In the genomic region with DNA sequence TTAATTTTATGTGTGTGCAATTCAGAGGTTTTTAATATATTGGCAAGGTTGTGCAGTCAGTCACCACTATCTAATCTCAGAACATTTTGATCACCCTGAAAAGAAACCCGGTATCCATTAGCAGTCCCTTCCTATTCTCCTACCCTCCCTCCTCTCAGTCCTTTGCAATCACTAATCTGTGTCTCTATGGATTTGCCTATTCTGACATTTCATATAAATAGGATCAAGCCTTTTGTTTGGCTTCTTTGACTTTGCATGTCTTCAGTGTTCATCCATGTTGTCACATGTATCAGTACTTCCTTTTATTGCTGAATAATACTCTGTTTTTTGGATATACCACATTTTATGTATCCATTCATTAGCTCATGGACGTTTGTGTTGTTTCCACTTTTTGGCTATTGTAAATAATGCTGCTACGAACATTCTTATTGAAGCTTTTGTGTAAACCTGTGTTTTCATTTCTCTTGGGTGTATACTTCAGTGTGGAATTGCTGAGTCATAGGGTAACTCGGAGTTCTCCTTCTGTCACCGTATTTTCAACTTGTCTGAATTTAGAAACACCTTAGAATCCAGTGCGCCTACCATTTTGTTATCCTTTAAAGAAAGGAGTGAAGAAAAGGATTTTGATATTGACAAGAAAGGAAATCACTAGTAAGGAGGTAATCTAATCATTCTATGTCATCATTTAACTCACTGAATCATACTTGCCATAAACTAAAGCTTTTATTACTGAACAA, we compare ENCODE assay signal across 1 cellular context.
TF ChIP-seq lines count a peak whose summit lies in the region.

No MANE protein-coding gene starts in this region.

TF ChIP-seq in GM12878, 131 proteins besides CTCF, POLR2A, EP300 and RAD21 (continues in another document):
- TF ChIP-seq EGR1 (IDR thresholded peaks at IDR 0.05; ENCODE audit: borderline replicate concordance in 1 of 2, low read depth in 2 of 2, low read length in 2 of 2) (no peak), YY1 (IDR thresholded peaks at IDR 0.05; ENCODE audit: low read depth, low read length) (no peak), NKRF (conservative IDR thresholded peaks at IDR 0.05) (no peak), POLR2AphosphoS5 (IDR thresholded peaks at IDR 0.05; ENCODE audit: low read length) (no peak), ZNF592 (IDR thresholded peaks at IDR 0.05) (no peak), IKZF1 (conservative IDR thresholded peaks at IDR 0.05) (no peak), BCL11A (IDR thresholded peaks at IDR 0.05; ENCODE audit: low read depth, low read length) (no peak), SREBF2 (IDR thresholded peaks at IDR 0.05; ENCODE audit: low read length) (no peak), SUZ12 (IDR thresholded peaks at IDR 0.05; ENCODE audit: unreplicated experiment) (no peak), CBX3 (IDR thresholded peaks at IDR 0.05; ENCODE audit: borderline replicate concordance, low read depth) (no peak), NBN (IDR thresholded peaks at IDR 0.05) (no peak), BACH1 (IDR thresholded peaks at IDR 0.05; ENCODE audit: borderline replicate concordance) (peak; percentile 98), NR2F1 (conservative IDR thresholded peaks at IDR 0.05) (no peak), RBBP5 (conservative IDR thresholded peaks at IDR 0.05) (no peak), ESRRA (IDR thresholded peaks at IDR 0.05; ENCODE audit: low read length) (no peak), SIN3A (IDR thresholded peaks at IDR 0.05; ENCODE audit: low read depth, low read length) (0 out of 2 replicates have a peak, but pooled peaks have one; percentile 35), TAF1 (IDR thresholded peaks at IDR 0.05; ENCODE audit: borderline replicate concordance, low read depth, low read length) (no peak), SREBF1 (IDR thresholded peaks at IDR 0.05; ENCODE audit: low read length) (no peak), ZNF384 (IDR thresholded peaks at IDR 0.05; ENCODE audit: borderline replicate concordance, low read depth, low read length) (no peak), CBFB (IDR thresholded peaks at IDR 0.05; ENCODE audit: low read depth) (no peak), SUPT20H (IDR thresholded peaks at IDR 0.05; ENCODE audit: borderline replicate concordance, control insufficient read depth, low read depth, low read length) (no peak), ETV6 (conservative IDR thresholded peaks at IDR 0.05 in 1 of 2, IDR thresholded peaks at IDR 0.05 in 1 of 2; ENCODE audit: borderline replicate concordance in 1 of 2, low read depth in 1 of 2) (no peak), E2F8 (IDR thresholded peaks at IDR 0.05; ENCODE audit: low read depth, partially characterized antibody) (no peak), SMAD1 (IDR thresholded peaks at IDR 0.05; ENCODE audit: low read depth, partially characterized antibody) (no peak), ATF7 (IDR thresholded peaks at IDR 0.05; ENCODE audit: low read depth) (peak; percentile 27; the same call in 1 of the 2 replicates), MTA3 (IDR thresholded peaks at IDR 0.05; ENCODE audit: borderline replicate concordance, low read length) (no peak), MYB (IDR thresholded peaks at IDR 0.05; ENCODE audit: borderline replicate concordance, low read depth, low read length) (no peak), TCF7 (IDR thresholded peaks at IDR 0.05; ENCODE audit: borderline replicate concordance) (no peak), CHD1 (IDR thresholded peaks at IDR 0.05; ENCODE audit: low read depth, low read length) (no peak), SMARCA5 (IDR thresholded peaks at IDR 0.05) (no peak), ZNF24 (IDR thresholded peaks at IDR 0.05) (peak; percentile 56; the same call in 1 of the 2 replicates), NR2C1 (IDR thresholded peaks at IDR 0.05) (no peak), HDAC2 (IDR thresholded peaks at IDR 0.05) (no peak), CHD2 (IDR thresholded peaks at IDR 0.05; ENCODE audit: borderline replicate concordance, low read depth, low read length) (no peak), FOXM1 (IDR thresholded peaks at IDR 0.05; ENCODE audit: low read depth, low read length) (no peak), SKIL (IDR thresholded peaks at IDR 0.05; ENCODE audit: low read depth, poor library complexity, severe bottlenecking) (peak; percentile 12), FOXK2 (IDR thresholded peaks at IDR 0.05) (no peak)
- TF ChIP-seq, protein P1, sequence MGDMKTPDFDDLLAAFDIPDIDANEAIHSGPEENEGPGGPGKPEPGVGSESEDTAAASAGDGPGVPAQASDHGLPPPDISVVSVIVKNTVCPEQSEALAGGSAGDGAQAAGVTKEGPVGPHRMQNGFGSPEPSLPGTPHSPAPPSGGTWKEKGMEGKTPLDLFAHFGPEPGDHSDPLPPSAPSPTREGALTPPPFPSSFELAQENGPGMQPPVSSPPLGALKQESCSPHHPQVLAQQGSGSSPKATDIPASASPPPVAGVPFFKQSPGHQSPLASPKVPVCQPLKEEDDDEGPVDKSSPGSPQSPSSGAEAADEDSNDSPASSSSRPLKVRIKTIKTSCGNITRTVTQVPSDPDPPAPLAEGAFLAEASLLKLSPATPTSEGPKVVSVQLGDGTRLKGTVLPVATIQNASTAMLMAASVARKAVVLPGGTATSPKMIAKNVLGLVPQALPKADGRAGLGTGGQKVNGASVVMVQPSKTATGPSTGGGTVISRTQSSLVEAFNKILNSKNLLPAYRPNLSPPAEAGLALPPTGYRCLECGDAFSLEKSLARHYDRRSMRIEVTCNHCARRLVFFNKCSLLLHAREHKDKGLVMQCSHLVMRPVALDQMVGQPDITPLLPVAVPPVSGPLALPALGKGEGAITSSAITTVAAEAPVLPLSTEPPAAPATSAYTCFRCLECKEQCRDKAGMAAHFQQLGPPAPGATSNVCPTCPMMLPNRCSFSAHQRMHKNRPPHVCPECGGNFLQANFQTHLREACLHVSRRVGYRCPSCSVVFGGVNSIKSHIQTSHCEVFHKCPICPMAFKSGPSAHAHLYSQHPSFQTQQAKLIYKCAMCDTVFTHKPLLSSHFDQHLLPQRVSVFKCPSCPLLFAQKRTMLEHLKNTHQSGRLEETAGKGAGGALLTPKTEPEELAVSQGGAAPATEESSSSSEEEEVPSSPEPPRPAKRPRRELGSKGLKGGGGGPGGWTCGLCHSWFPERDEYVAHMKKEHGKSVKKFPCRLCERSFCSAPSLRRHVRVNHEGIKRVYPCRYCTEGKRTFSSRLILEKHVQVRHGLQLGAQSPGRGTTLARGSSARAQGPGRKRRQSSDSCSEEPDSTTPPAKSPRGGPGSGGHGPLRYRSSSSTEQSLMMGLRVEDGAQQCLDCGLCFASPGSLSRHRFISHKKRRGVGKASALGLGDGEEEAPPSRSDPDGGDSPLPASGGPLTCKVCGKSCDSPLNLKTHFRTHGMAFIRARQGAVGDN (IDR thresholded peaks at IDR 0.05), result no peak
- TF ChIP-seq, protein P2, sequence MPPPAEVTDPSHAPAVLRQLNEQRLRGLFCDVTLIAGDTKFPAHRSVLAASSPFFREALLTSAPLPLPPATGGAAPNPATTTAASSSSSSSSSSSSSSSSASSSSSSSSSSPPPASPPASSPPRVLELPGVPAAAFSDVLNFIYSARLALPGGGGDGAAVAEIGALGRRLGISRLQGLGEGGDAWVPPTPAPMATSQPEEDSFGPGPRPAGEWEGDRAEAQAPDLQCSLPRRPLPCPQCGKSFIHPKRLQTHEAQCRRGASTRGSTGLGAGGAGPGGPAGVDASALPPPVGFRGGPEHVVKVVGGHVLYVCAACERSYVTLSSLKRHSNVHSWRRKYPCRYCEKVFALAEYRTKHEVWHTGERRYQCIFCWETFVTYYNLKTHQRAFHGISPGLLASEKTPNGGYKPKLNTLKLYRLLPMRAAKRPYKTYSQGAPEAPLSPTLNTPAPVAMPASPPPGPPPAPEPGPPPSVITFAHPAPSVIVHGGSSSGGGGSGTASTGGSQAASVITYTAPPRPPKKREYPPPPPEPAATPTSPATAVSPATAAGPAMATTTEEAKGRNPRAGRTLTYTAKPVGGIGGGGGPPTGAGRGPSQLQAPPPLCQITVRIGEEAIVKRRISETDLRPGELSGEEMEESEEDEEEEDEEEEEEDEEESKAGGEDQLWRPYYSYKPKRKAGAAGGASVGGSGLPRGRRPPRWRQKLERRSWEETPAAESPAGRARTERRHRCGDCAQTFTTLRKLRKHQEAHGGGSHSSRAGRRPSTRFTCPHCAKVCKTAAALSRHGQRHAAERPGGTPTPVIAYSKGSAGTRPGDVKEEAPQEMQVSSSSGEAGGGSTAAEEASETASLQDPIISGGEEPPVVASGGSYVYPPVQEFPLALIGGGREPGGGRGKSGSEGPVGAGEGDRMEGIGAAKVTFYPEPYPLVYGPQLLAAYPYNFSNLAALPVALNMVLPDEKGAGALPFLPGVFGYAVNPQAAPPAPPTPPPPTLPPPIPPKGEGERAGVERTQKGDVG (CRISPR knock-in tag; IDR thresholded peaks at IDR 0.05), result no peak
- TF ChIP-seq, protein P3, sequence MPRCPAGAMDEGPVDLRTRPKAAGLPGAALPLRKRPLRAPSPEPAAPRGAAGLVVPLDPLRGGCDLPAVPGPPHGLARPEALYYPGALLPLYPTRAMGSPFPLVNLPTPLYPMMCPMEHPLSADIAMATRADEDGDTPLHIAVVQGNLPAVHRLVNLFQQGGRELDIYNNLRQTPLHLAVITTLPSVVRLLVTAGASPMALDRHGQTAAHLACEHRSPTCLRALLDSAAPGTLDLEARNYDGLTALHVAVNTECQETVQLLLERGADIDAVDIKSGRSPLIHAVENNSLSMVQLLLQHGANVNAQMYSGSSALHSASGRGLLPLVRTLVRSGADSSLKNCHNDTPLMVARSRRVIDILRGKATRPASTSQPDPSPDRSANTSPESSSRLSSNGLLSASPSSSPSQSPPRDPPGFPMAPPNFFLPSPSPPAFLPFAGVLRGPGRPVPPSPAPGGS (IDR thresholded peaks at IDR 0.05; ENCODE audit: borderline replicate concordance, insufficient read depth, low read depth, low read length, poor library complexity, severe bottlenecking), result no peak
